In genomic region chr3:64932666-64933342, GRCh38 we compare ENCODE assay signal across 22 cellular contexts.
"Had no signal": no experiment of that assay in that cellular context is flagged by ENCODE, and none has a peak within 500 bp of the region (broad histone marks: within the 10 kb centered on the region; RNA-seq: fewer than 3 reads in every experiment).

No MANE protein-coding gene starts in this region.

- DNase-seq: activated CD4-positive, alpha-beta T cell treated with anti-CD3 and anti-CD28 coated beads, Interleukin-2, amount 10 ng/mL, durations not matched to agents 24 days and 14 days; activated CD8-positive, alpha-beta T cell treated with anti-CD3 and anti-CD28 coated beads for 36 hours; activated naive CD4-positive, alpha-beta T cell; activated naive CD8-positive, alpha-beta T cell treated with anti-CD3 and anti-CD28 coated beads for 36 hours; activated T-cell treated with anti-CD3 and anti-CD28 coated beads, Interleukin-2, amount 50 U/mL, for 1 hour; cerebellar nuclear complex; glutamatergic neuron; hypothalamus; left colon; lower lobe of right lung; ovary; psoas muscle; right cardiac atrium; stimulated activated CD4-positive, alpha-beta T cell treated with anti-CD3 and anti-CD28 coated beads, Interleukin-12 subunit alpha, Interleukin-12 subunit beta, amount 100 ng/mL, for 4 hours; stimulated activated CD4-positive, alpha-beta T cell treated with anti-CD3 and anti-CD28 coated beads, Interleukin-4, amount 100 ng/mL, for 4 hours; stimulated activated naive CD8-positive, alpha-beta T cell treated with anti-CD3 and anti-CD28 coated beads, Interleukin-15, Interleukin-2, amounts not matched to agents 100 U/mL and 50 U/mL, for 24 hours had no signal

- H3K36me3 Mint-ChIP-seq: activated naive CD8-positive, alpha-beta T cell treated with anti-CD3 and anti-CD28 coated beads for 36 hours; natural killer cell treated with Interleukin-12 subunit alpha and Interleukin-12 subunit beta and Interleukin-15 and Interleukin-18, amount 100 ng/mL, for 72 hours had no signal

- H3K27ac Mint-ChIP-seq: activated CD4-positive, alpha-beta T cell treated with anti-CD3 and anti-CD28 coated beads, Interleukin-2, amount 10 ng/mL, durations not matched to agents 24 days and 14 days; activated CD8-positive, alpha-beta T cell treated with anti-CD3 and anti-CD28 coated beads for 36 hours; activated naive CD8-positive, alpha-beta T cell treated with anti-CD3 and anti-CD28 coated beads for 36 hours; activated T-helper 2 cell treated with anti-CD3 and anti-CD28 coated beads, Interferon-gamma antibody, Interleukin-2, Interleukin-4, amounts not matched to agents 10 μg/mL and 5 μg/mL and 100 μg/mL, durations not matched to agents 14 hours and 24 hours and 36 hours; natural killer cell treated with Interleukin-12 subunit alpha and Interleukin-12 subunit beta and Interleukin-15 and Interleukin-18, amount 100 ng/mL, for 72 hours had no signal

- H3K9me3 ChIP-seq: neutrophil, ovary, psoas muscle had no signal

- H3K9me3 Mint-ChIP-seq: activated CD4-positive, alpha-beta T cell treated with anti-CD3 and anti-CD28 coated beads, Interleukin-2, amount 10 ng/mL, durations not matched to agents 24 days and 14 days had no signal

- FAIRE-seq: frontal cortex had no signal

- ATAC-seq: activated CD8-positive, alpha-beta T cell treated with anti-CD3 and anti-CD28 coated beads for 36 hours; left colon; lower lobe of right lung; natural killer cell treated with Interleukin-12 subunit alpha and Interleukin-12 subunit beta and Interleukin-15 and Interleukin-18, amount 100 ng/mL, for 72 hours; psoas muscle; right cardiac atrium; SK-N-SH treated with all-trans-retinoic acid at 6 μM for 48 hours; stimulated activated naive CD8-positive, alpha-beta T cell treated with anti-CD3 and anti-CD28 coated beads, Interleukin-15, Interleukin-2, amounts not matched to agents 100 U/mL and 50 U/mL, for 24 hours had no signal

- H3K36me3 ChIP-seq: lower lobe of right lung, neutrophil, ovary had no signal

- H3K27me3 Mint-ChIP-seq: activated CD4-positive, alpha-beta T cell treated with anti-CD3 and anti-CD28 coated beads, Interleukin-2, amount 10 ng/mL, durations not matched to agents 24 days and 14 days; activated CD8-positive, alpha-beta T cell treated with anti-CD3 and anti-CD28 coated beads for 36 hours; activated naive CD8-positive, alpha-beta T cell treated with anti-CD3 and anti-CD28 coated beads for 36 hours; natural killer cell treated with Interleukin-12 subunit alpha and Interleukin-12 subunit beta and Interleukin-15 and Interleukin-18, amount 100 ng/mL, for 72 hours had no signal

- H3K4me1 Mint-ChIP-seq: activated CD4-positive, alpha-beta T cell treated with anti-CD3 and anti-CD28 coated beads, Interleukin-2, amount 10 ng/mL, durations not matched to agents 24 days and 14 days; activated naive CD8-positive, alpha-beta T cell treated with anti-CD3 and anti-CD28 coated beads for 36 hours had no signal

- H3K27ac ChIP-seq: coronary artery, lower lobe of right lung, neutrophil, ovary, psoas muscle had no signal

- H3K4me3 Mint-ChIP-seq: activated CD4-positive, alpha-beta T cell treated with anti-CD3 and anti-CD28 coated beads, Interleukin-2, amount 10 ng/mL, durations not matched to agents 24 days and 14 days; activated CD8-positive, alpha-beta T cell treated with anti-CD3 and anti-CD28 coated beads for 36 hours; activated naive CD8-positive, alpha-beta T cell treated with anti-CD3 and anti-CD28 coated beads for 36 hours; natural killer cell treated with Interleukin-12 subunit alpha and Interleukin-12 subunit beta and Interleukin-15 and Interleukin-18, amount 100 ng/mL, for 72 hours had no signal

- H3K4me1 ChIP-seq: lower lobe of right lung, psoas muscle had no signal

- H3K4me3 ChIP-seq: coronary artery, lower lobe of right lung, ovary, psoas muscle had no signal

- H3K27me3 ChIP-seq: neutrophil, ovary had no signal
